In genomic region chr15:62059108-62059817, GRCh38 we compare ENCODE assay signal across 8 cellular contexts. TPM values are rescaled to one million over a fixed set of nuclear protein-coding genes. Genes with fewer than 3 reads are reported as not detected.
DNase-seq lines count a peak whose midpoint lies in the region; ATAC-seq, FAIRE-seq and TF ChIP-seq lines count a peak whose summit lies in the region.

No MANE protein-coding gene starts in this region.

- H3K27ac ChIP-seq in RWPE1, result peak overlapping the region; percentile 84
- peak overlapping the region; percentile 88 to 96 (median 94) for H3K27ac ChIP-seq in pancreas

- intact Hi-C loops in pancreas (cut with DNase I) (no loop called here), posterior cingulate gyrus (cut with DNase I) (no loop called here)

- 3 to 5% methylated on average over 13 of the region's 13 CpGs for WGBS in pancreas, 2 donors

- POLR2A ChIA-PET in RWPE1 (lab: Yijun Ruan, JAX; ENCODE audit: low non-redundant PET), result no interaction called here

- TF ChIP-seq CTCF in RWPE1 (conservative IDR thresholded peaks at IDR 0.05; ENCODE audit: low read depth) (peak; percentile 18; the same call in 1 of the 2 replicates), epithelial cell of proximal tubule (conservative IDR thresholded peaks at IDR 0.05; ENCODE audit: low read depth, low read length) (peak; percentile 29), pancreas (IDR thresholded peaks at IDR 0.05) (no peak)

- CTCF ChIA-PET in RWPE1 (lab: Yijun Ruan, JAX), result interaction anchor here (0.6 to 1.7 kb wide), 3 partner anchors 12 to 823 kb away, joined by 4 to 5 read pairs (median 4); no protein-coding TSS in a partner anchor

- no peaks in the 10 kb centered on the region for H3K9me3 ChIP-seq in pancreas

- DNase-seq in DMS 273 (lab: John Stamatoyannopoulos, UW; ENCODE audit: unreplicated experiment) (peak; percentile 20), DMS 273 treated with DMSO at 0.1 percent for 48 hours (lab: John Stamatoyannopoulos, UW) (no peak), RWPE1 (ENCODE audit: low spot score) (no peak), epithelial cell of proximal tubule (ENCODE audit: low read depth) (no peak), pancreas (no peak), posterior cingulate gyrus (no peak)

- FAIRE-seq in pancreas (lab: Jason Lieb, UNC), result no peak

- ATAC-seq in pancreas, result no peak
- no peak for ATAC-seq in GM19395 (IDR thresholded peaks at IDR 0.05; ENCODE audit: unreplicated experiment)
- ATAC-seq in HG03565 (IDR thresholded peaks at IDR 0.05; ENCODE audit: unreplicated experiment), result no peak

- H3K4me3 ChIP-seq in epithelial cell of proximal tubule (ENCODE audit: low read depth, low read length), result peak overlapping the region; percentile 75
- peak overlapping the region; percentile 90 to 97 (median 92) for H3K4me3 ChIP-seq in pancreas

- no peaks in the 10 kb centered on the region for H3K36me3 ChIP-seq in pancreas

- H3K4me1 ChIP-seq in pancreas, result peaks cover 11 to 24% (median 23%) of the 10 kb centered on the region in 3 donors

- no peaks in the 10 kb centered on the region for H3K27me3 ChIP-seq in pancreas

RNA-seq across cellular contexts. Expression of gene VPS13C, which starts 1.0 kb away (rescaled TPM):
- total RNA-seq in epithelial cell of proximal tubule (14.7 and 30.2 TPM in 2 replicates), pancreas (10 to 100 TPM; 21.5 to 49.6 (median 31.0) TPM)
- 10 to 100 TPM in 1 of 2 donors, 1 to 10 TPM in 1; 8.8 to 20.1 TPM for polyA plus RNA-seq in pancreas

RNA-seq across cellular contexts. Expression of gene C2CD4A, which starts 7.5 kb away (rescaled TPM):
- 0.07 and 0.35 TPM in 2 replicates for total RNA-seq in epithelial cell of proximal tubule
- total RNA-seq in pancreas, result 10 to 100 TPM in 1 of 6 donors, 1 to 10 TPM in 5; 1.2 to 16.1 (median 2.7) TPM
- 1 to 10 TPM; 2.2 to 3.5 TPM for polyA plus RNA-seq in pancreas

Comparison
In these comparisons a context has a peak if more than half of its experiments do, and no peak if none do; other contexts are left out.
1. CTCF ChIP-seq: peak in RWPE1 (single experiment) and epithelial cell of proximal tubule (single experiment); none in pancreas (0 of 4).